2 cellular contexts compared by ENCODE assay signal in genomic region chr15:96393209-96393513, GRCh38.
TF ChIP-seq lines count a peak whose summit lies in the region.

No MANE protein-coding gene starts in this region.

TF ChIP-seq in GM23338, 12 proteins besides CTCF, POLR2A, EP300 and RAD21 (continued from another document):
- TF ChIP-seq ETS1 (IDR thresholded peaks at IDR 0.05) (no peak), NANOG (IDR thresholded peaks at IDR 0.05; ENCODE audit: borderline replicate concordance) (no peak), CREB1 (CRISPR knock-in tag; IDR thresholded peaks at IDR 0.05; ENCODE audit: low read depth) (no peak), JUNB (IDR thresholded peaks at IDR 0.05; ENCODE audit: unreplicated experiment) (no peak), EZH2phosphoT487 (IDR thresholded peaks at IDR 0.05; ENCODE audit: unreplicated experiment) (no peak), ZNF462 (CRISPR knock-in tag; IDR thresholded peaks at IDR 0.05) (no peak), REST (IDR thresholded peaks at IDR 0.05; ENCODE audit: unreplicated experiment) (no peak), ZNF114 (CRISPR knock-in tag; IDR thresholded peaks at IDR 0.05) (no peak), POLR2AphosphoS5 (IDR thresholded peaks at IDR 0.05; ENCODE audit: low read depth) (no peak), STAT1 (IDR thresholded peaks at IDR 0.05; ENCODE audit: unreplicated experiment) (no peak), ZNF331 (CRISPR knock-in tag; IDR thresholded peaks at IDR 0.05; ENCODE audit: low read depth) (no peak)

TF ChIP-seq in K562, 482 proteins besides CTCF, POLR2A, EP300 and RAD21 (continued from another document):
- TF ChIP-seq ZBTB40 (IDR thresholded peaks at IDR 0.05) (peak; percentile 31; the same call in 1 of the 2 replicates), ZBTB40 (CRISPR knock-in tag; IDR thresholded peaks at IDR 0.05) (no peak), MAFG (tag; conservative IDR thresholded peaks at IDR 0.05) (no peak; the same call in 1 of the 2 replicates)
